In the genomic region with DNA sequence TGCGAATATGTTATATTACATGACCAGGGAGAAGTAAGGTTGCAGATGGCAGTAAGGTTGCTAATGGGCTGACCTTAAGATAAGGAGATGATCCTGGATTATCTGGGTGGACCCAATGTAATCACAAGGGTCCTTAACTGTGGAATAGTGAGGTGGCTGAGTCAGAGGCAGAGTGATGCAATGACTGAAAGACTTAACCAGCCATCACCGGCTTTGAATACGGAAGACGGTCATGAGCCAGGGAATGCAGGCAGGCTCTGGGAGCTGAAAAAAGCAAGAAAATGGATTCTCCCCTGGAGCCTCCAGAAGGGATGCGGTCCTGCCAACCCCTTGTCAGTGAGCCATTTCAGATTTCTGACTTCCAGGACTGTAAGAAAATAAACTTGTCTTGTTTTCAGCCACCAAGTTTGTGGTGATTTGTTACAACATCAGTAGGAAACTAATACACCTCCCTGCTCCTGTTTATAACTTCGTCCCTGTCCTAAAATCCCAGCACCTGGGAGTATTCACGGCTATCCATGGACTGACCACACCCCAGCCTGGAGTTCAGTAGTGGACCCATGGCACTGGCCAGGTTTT, we compare ENCODE assay signal across 1 cellular context.
TF ChIP-seq lines count a peak whose summit lies in the region.

No MANE protein-coding gene starts in this region.

TF ChIP-seq in WTC11, 78 proteins besides CTCF, POLR2A, EP300 and RAD21 (continued from another document):
- TF ChIP-seq, protein P1, sequence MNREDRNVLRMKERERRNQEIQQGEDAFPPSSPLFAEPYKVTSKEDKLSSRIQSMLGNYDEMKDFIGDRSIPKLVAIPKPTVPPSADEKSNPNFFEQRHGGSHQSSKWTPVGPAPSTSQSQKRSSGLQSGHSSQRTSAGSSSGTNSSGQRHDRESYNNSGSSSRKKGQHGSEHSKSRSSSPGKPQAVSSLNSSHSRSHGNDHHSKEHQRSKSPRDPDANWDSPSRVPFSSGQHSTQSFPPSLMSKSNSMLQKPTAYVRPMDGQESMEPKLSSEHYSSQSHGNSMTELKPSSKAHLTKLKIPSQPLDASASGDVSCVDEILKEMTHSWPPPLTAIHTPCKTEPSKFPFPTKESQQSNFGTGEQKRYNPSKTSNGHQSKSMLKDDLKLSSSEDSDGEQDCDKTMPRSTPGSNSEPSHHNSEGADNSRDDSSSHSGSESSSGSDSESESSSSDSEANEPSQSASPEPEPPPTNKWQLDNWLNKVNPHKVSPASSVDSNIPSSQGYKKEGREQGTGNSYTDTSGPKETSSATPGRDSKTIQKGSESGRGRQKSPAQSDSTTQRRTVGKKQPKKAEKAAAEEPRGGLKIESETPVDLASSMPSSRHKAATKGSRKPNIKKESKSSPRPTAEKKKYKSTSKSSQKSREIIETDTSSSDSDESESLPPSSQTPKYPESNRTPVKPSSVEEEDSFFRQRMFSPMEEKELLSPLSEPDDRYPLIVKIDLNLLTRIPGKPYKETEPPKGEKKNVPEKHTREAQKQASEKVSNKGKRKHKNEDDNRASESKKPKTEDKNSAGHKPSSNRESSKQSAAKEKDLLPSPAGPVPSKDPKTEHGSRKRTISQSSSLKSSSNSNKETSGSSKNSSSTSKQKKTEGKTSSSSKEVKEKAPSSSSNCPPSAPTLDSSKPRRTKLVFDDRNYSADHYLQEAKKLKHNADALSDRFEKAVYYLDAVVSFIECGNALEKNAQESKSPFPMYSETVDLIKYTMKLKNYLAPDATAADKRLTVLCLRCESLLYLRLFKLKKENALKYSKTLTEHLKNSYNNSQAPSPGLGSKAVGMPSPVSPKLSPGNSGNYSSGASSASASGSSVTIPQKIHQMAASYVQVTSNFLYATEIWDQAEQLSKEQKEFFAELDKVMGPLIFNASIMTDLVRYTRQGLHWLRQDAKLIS (CRISPR knock-in tag; IDR thresholded peaks at IDR 0.05; ENCODE audit: borderline replicate concordance) = no peak
- TF ChIP-seq, protein P2, sequence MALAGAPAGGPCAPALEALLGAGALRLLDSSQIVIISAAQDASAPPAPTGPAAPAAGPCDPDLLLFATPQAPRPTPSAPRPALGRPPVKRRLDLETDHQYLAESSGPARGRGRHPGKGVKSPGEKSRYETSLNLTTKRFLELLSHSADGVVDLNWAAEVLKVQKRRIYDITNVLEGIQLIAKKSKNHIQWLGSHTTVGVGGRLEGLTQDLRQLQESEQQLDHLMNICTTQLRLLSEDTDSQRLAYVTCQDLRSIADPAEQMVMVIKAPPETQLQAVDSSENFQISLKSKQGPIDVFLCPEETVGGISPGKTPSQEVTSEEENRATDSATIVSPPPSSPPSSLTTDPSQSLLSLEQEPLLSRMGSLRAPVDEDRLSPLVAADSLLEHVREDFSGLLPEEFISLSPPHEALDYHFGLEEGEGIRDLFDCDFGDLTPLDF (CRISPR knock-in tag; IDR thresholded peaks at IDR 0.05) = no peak
- TF ChIP-seq, protein P3, sequence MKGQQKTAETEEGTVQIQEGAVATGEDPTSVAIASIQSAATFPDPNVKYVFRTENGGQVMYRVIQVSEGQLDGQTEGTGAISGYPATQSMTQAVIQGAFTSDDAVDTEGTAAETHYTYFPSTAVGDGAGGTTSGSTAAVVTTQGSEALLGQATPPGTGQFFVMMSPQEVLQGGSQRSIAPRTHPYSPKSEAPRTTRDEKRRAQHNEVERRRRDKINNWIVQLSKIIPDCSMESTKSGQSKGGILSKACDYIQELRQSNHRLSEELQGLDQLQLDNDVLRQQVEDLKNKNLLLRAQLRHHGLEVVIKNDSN (CRISPR knock-in tag; IDR thresholded peaks at IDR 0.05) = no peak
- TF ChIP-seq, protein P4, sequence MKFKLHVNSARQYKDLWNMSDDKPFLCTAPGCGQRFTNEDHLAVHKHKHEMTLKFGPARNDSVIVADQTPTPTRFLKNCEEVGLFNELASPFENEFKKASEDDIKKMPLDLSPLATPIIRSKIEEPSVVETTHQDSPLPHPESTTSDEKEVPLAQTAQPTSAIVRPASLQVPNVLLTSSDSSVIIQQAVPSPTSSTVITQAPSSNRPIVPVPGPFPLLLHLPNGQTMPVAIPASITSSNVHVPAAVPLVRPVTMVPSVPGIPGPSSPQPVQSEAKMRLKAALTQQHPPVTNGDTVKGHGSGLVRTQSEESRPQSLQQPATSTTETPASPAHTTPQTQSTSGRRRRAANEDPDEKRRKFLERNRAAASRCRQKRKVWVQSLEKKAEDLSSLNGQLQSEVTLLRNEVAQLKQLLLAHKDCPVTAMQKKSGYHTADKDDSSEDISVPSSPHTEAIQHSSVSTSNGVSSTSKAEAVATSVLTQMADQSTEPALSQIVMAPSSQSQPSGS (CRISPR knock-in tag; IDR thresholded peaks at IDR 0.05; ENCODE audit: borderline replicate concordance, low read depth) = no peak
- TF ChIP-seq, protein P5, sequence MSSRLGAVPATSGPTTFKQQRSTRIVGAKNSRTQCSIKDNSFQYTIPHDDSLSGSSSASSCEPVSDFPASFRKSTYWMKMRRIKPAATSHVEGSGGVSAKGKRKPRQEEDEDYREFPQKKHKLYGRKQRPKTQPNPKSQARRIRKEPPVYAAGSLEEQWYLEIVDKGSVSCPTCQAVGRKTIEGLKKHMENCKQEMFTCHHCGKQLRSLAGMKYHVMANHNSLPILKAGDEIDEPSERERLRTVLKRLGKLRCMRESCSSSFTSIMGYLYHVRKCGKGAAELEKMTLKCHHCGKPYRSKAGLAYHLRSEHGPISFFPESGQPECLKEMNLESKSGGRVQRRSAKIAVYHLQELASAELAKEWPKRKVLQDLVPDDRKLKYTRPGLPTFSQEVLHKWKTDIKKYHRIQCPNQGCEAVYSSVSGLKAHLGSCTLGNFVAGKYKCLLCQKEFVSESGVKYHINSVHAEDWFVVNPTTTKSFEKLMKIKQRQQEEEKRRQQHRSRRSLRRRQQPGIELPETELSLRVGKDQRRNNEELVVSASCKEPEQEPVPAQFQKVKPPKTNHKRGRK (CRISPR knock-in tag; IDR thresholded peaks at IDR 0.05; ENCODE audit: borderline replicate concordance) = no peak
- TF ChIP-seq, protein P6, sequence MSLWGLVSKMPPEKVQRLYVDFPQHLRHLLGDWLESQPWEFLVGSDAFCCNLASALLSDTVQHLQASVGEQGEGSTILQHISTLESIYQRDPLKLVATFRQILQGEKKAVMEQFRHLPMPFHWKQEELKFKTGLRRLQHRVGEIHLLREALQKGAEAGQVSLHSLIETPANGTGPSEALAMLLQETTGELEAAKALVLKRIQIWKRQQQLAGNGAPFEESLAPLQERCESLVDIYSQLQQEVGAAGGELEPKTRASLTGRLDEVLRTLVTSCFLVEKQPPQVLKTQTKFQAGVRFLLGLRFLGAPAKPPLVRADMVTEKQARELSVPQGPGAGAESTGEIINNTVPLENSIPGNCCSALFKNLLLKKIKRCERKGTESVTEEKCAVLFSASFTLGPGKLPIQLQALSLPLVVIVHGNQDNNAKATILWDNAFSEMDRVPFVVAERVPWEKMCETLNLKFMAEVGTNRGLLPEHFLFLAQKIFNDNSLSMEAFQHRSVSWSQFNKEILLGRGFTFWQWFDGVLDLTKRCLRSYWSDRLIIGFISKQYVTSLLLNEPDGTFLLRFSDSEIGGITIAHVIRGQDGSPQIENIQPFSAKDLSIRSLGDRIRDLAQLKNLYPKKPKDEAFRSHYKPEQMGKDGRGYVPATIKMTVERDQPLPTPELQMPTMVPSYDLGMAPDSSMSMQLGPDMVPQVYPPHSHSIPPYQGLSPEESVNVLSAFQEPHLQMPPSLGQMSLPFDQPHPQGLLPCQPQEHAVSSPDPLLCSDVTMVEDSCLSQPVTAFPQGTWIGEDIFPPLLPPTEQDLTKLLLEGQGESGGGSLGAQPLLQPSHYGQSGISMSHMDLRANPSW (CRISPR knock-in tag; conservative IDR thresholded peaks at IDR 0.05; ENCODE audit: low read depth) = no peak
- TF ChIP-seq, protein P7, sequence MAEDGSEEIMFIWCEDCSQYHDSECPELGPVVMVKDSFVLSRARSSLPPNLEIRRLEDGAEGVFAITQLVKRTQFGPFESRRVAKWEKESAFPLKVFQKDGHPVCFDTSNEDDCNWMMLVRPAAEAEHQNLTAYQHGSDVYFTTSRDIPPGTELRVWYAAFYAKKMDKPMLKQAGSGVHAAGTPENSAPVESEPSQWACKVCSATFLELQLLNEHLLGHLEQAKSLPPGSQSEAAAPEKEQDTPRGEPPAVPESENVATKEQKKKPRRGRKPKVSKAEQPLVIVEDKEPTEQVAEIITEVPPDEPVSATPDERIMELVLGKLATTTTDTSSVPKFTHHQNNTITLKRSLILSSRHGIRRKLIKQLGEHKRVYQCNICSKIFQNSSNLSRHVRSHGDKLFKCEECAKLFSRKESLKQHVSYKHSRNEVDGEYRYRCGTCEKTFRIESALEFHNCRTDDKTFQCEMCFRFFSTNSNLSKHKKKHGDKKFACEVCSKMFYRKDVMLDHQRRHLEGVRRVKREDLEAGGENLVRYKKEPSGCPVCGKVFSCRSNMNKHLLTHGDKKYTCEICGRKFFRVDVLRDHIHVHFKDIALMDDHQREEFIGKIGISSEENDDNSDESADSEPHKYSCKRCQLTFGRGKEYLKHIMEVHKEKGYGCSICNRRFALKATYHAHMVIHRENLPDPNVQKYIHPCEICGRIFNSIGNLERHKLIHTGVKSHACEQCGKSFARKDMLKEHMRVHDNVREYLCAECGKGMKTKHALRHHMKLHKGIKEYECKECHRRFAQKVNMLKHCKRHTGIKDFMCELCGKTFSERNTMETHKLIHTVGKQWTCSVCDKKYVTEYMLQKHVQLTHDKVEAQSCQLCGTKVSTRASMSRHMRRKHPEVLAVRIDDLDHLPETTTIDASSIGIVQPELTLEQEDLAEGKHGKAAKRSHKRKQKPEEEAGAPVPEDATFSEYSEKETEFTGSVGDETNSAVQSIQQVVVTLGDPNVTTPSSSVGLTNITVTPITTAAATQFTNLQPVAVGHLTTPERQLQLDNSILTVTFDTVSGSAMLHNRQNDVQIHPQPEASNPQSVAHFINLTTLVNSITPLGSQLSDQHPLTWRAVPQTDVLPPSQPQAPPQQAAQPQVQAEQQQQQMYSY (CRISPR knock-in tag; IDR thresholded peaks at IDR 0.05) = no peak
- TF ChIP-seq SP1 (CRISPR knock-in tag; conservative IDR thresholded peaks at IDR 0.05) (no peak), ZNF416 (CRISPR knock-in tag; IDR thresholded peaks at IDR 0.05) (no peak), RELA (CRISPR knock-in tag; IDR thresholded peaks at IDR 0.05; ENCODE audit: borderline replicate concordance) (no peak), EMX1 (CRISPR knock-in tag; IDR thresholded peaks at IDR 0.05) (no peak), GRHL2 (CRISPR knock-in tag; IDR thresholded peaks at IDR 0.05; ENCODE audit: insufficient replicate concordance, severe bottlenecking) (no peak), TP53 (CRISPR knock-in tag; IDR thresholded peaks at IDR 0.05) (no peak), OVOL2 (CRISPR knock-in tag; IDR thresholded peaks at IDR 0.05; ENCODE audit: borderline replicate concordance) (no peak)
- TF ChIP-seq, protein P8, sequence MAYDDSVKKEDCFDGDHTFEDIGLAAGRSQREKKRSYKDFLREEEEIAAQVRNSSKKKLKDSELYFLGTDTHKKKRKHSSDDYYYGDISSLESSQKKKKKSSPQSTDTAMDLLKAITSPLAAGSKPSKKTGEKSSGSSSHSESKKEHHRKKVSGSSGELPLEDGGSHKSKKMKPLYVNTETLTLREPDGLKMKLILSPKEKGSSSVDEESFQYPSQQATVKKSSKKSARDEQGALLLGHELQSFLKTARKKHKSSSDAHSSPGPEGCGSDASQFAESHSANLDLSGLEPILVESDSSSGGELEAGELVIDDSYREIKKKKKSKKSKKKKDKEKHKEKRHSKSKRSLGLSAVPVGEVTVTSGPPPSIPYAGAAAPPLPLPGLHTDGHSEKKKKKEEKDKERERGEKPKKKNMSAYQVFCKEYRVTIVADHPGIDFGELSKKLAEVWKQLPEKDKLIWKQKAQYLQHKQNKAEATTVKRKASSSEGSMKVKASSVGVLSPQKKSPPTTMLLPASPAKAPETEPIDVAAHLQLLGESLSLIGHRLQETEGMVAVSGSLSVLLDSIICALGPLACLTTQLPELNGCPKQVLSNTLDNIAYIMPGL (CRISPR knock-in tag; IDR thresholded peaks at IDR 0.05) = no peak
- TF ChIP-seq, protein P9, sequence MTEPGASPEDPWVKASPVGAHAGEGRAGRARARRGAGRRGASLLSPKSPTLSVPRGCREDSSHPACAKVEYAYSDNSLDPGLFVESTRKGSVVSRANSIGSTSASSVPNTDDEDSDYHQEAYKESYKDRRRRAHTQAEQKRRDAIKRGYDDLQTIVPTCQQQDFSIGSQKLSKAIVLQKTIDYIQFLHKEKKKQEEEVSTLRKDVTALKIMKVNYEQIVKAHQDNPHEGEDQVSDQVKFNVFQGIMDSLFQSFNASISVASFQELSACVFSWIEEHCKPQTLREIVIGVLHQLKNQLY (CRISPR knock-in tag; IDR thresholded peaks at IDR 0.05) = no peak
